In the genomic region with DNA sequence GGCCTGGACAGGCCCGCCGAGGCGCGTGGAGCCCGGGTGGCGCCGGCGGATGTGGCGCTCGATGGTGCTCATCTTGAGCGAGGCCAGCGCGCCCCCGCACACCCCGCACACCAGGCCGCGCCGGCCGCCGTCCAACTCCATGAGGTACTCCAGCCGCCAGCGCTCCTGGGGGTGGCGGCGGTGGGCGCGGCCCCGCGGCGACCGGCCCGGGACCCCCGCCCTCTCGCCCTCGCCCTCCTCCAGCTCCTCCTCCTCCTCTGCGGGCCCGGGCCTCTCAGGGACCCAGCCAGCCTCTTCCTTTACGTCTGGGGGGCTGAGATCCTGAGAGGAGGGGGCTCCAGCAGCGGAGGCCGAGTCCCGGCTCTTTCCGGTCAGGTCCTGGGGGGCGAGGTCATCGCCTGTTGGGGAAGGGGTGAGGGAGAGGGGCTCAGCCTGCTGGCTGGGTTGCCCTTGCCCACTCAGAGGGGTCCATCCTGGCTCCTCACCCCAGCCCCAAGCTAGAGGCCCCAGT, we compare ENCODE assay signal across 14 cellular contexts. TPM values are rescaled to one million over a fixed set of nuclear protein-coding genes. Genes with fewer than 3 reads are reported as not detected.
A peak's percentile ranks its signal among the peaks of the same experiment; 100 is the strongest.
DNase-seq lines count a peak whose midpoint lies in the region; ATAC-seq and TF ChIP-seq lines count a peak whose summit lies in the region.
"Had no signal": no experiment of that assay in that cellular context is flagged by ENCODE, and none has a peak within 500 bp of the region (broad histone marks: within the 10 kb centered on the region; RNA-seq: fewer than 3 reads in every experiment).

No MANE protein-coding gene starts in this region.

- CTCF ChIA-PET in MCF 10A (lab: Yijun Ruan, JAX) = no interaction called here

- no TSS peak for BruUV-seq in MCF 10A (replicated peaks; lab: Mats Ljungman, UMichigan)

- no peak overlapping the region for H3K4me3 Mint-ChIP-seq in MCF 10A (ENCODE audit: unreplicated experiment)
- peak overlapping the region; percentile 45 for H3K4me3 Mint-ChIP-seq in nephron progenitor cell
- H3K4me3 Mint-ChIP-seq: activated B cell treated with CpG ODN at 0.5 μM for 24 hours; activated CD8-positive, alpha-beta memory T cell treated with anti-CD3 and anti-CD28 coated beads, Interleukin-2, amount 10 ng/mL, durations not matched to agents 7 days and 5 days; stimulated activated naive B cell treated with anti-CD40 and anti-IgM and Interleukin-4, amounts not matched to agents 10 μg/mL and 1 μg/mL and 100 μg/mL, for 72 hours had no signal

- H3K36me3 Mint-ChIP-seq in MCF 10A (ENCODE audit: insufficient read depth, unreplicated experiment) (peaks cover 27% of the 10 kb centered on the region), nephron progenitor cell (ENCODE audit: low read depth) (peaks cover 1% of the 10 kb centered on the region)
- H3K36me3 Mint-ChIP-seq: activated CD8-positive, alpha-beta memory T cell treated with anti-CD3 and anti-CD28 coated beads, Interleukin-2, amount 10 ng/mL, durations not matched to agents 7 days and 5 days had no signal

- no peaks in the 10 kb centered on the region for H3K27me3 ChIP-seq in breast epithelium
- no peaks in the 10 kb centered on the region for H3K27me3 ChIP-seq in right atrium auricular region
- no peaks in the 10 kb centered on the region for H3K27me3 ChIP-seq in uterus

- H3K36me3 ChIP-seq in breast epithelium (no peaks in the 10 kb centered on the region), right atrium auricular region (no peaks in the 10 kb centered on the region), uterus (no peaks in the 10 kb centered on the region)

- TF ChIP-seq POLR2A in breast epithelium (IDR thresholded peaks at IDR 0.05) (no peak), uterus (IDR thresholded peaks at IDR 0.05) (no peak)

- H3K4me1 ChIP-seq in breast epithelium = peaks cover 0 to 16% of the 10 kb centered on the region in 2 donors
- H3K4me1 ChIP-seq in right atrium auricular region = peaks cover 0 to 53% of the 10 kb centered on the region in 2 donors
- peaks cover 0 to 18% of the 10 kb centered on the region in 2 donors for H3K4me1 ChIP-seq in uterus

- no peak for TF ChIP-seq CTCF in breast epithelium (IDR thresholded peaks at IDR 0.05)
- no peak for TF ChIP-seq CTCF in MCF 10A (IDR thresholded peaks at IDR 0.05; ENCODE audit: unreplicated experiment)
- TF ChIP-seq CTCF in right atrium auricular region (IDR thresholded peaks at IDR 0.05) = no peak
- no peak for TF ChIP-seq CTCF in nephron progenitor cell (IDR thresholded peaks at IDR 0.05)
- TF ChIP-seq CTCF in uterus (IDR thresholded peaks at IDR 0.05) = no peak

- no peaks in the 10 kb centered on the region for H3K9me3 ChIP-seq in breast epithelium
- H3K9me3 ChIP-seq in right atrium auricular region = no peaks in the 10 kb centered on the region
- H3K9me3 ChIP-seq in uterus = no peaks in the 10 kb centered on the region
- H3K9me3 ChIP-seq: A549 had no signal

- no peak overlapping the region for H3K27ac Mint-ChIP-seq in MCF 10A (ENCODE audit: low read depth, unreplicated experiment)
- H3K27ac Mint-ChIP-seq in nephron progenitor cell = no peak overlapping the region
- H3K27ac Mint-ChIP-seq: activated B cell treated with CpG ODN at 0.5 μM for 24 hours; activated CD8-positive, alpha-beta memory T cell treated with anti-CD3 and anti-CD28 coated beads, Interleukin-2, amount 10 ng/mL, durations not matched to agents 7 days and 5 days; stimulated activated naive B cell treated with anti-CD40 and anti-IgM and Interleukin-4, amounts not matched to agents 10 μg/mL and 1 μg/mL and 100 μg/mL, for 72 hours had no signal

- H3K27me3 Mint-ChIP-seq in MCF 10A (ENCODE audit: insufficient read depth, unreplicated experiment) = no peaks in the 10 kb centered on the region
- H3K27me3 Mint-ChIP-seq in nephron progenitor cell (ENCODE audit: low read depth, poor library complexity) = no peaks in the 10 kb centered on the region
- H3K27me3 Mint-ChIP-seq: activated B cell treated with CpG ODN at 0.5 μM for 24 hours; activated CD8-positive, alpha-beta memory T cell treated with anti-CD3 and anti-CD28 coated beads, Interleukin-2, amount 10 ng/mL, durations not matched to agents 7 days and 5 days; stimulated activated naive B cell treated with anti-CD40 and anti-IgM and Interleukin-4, amounts not matched to agents 10 μg/mL and 1 μg/mL and 100 μg/mL, for 72 hours had no signal

- ATAC-seq in HG02763 (IDR thresholded peaks at IDR 0.05; ENCODE audit: unreplicated experiment) = no peak
- ATAC-seq in GM18909 (IDR thresholded peaks at IDR 0.05; ENCODE audit: poor library complexity, unreplicated experiment) = no peak
- ATAC-seq: A549; activated CD8-positive, alpha-beta memory T cell treated with anti-CD3 and anti-CD28 coated beads, Interleukin-2, amount 10 ng/mL, durations not matched to agents 7 days and 5 days; stimulated activated naive B cell treated with anti-CD40 and anti-IgM and Interleukin-4, amounts not matched to agents 10 μg/mL and 1 μg/mL and 100 μg/mL, for 72 hours had no signal

- intact Hi-C loops in breast epithelium (cut with DNase I; ENCODE audit: low total_unique reads) = loop anchor here (5.0 kb wide), 1 partner anchor 193 kb away; no protein-coding TSS in a partner anchor
- intact Hi-C loops in MCF 10A (cut with micrococcal nuclease) = no loop called here
- intact Hi-C loops in uterus (cut with DNase I; ENCODE audit: low total_unique reads) = loop anchor here (10.0 kb wide), 2 partner anchors 181 to 381 kb away; no protein-coding TSS in a partner anchor

- H3K4me3 ChIP-seq in breast epithelium (peak overlapping the region in 2 of 3 donors; percentile 48 to 68), right atrium auricular region (peak overlapping the region in 1 of 2 donors; percentile 60), uterus (peak overlapping the region; percentile 40 to 50)
- H3K4me3 ChIP-seq: A549 had no signal

- H3K27ac ChIP-seq in breast epithelium = peak overlapping the region; percentile 69 to 88
- peak overlapping the region; percentile 66 to 73 for H3K27ac ChIP-seq in right atrium auricular region
- peak overlapping the region; percentile 81 to 96 for H3K27ac ChIP-seq in uterus

- POLR2A ChIA-PET in MCF 10A (lab: Yijun Ruan, JAX) = no interaction called here

- DNase-seq in breast epithelium (ENCODE audit: low spot score in 2 of 2) (no peak), MCF 10A (ENCODE audit: unreplicated experiment) (no peak), right atrium auricular region (ENCODE audit: low spot score) (no peak), nephron progenitor cell (peak; percentile 64), uterus (no peak)
- no peak for DNase-seq in stimulated activated naive CD4-positive, alpha-beta T cell treated with Interleukin-2 at 50 U/mL for 16 hours (lab: John Stamatoyannopoulos, UW)
- DNase-seq: activated B cell treated with CpG ODN at 0.5 μM for 24 hours; activated CD8-positive, alpha-beta memory T cell treated with anti-CD3 and anti-CD28 coated beads, Interleukin-2, amount 10 ng/mL, durations not matched to agents 7 days and 5 days; activated naive CD4-positive, alpha-beta T cell treated with Interleukin-2 at 50 U/mL for 16 hours; stimulated activated CD4-positive, alpha-beta T cell treated with anti-CD3 and anti-CD28 coated beads, Interleukin-4, amount 100 ng/mL, for 4 hours; stimulated activated naive B cell treated with anti-CD40 and anti-IgM and Interleukin-4, amounts not matched to agents 10 μg/mL and 1 μg/mL and 100 μg/mL, for 72 hours had no signal

- H3K4me1 Mint-ChIP-seq in MCF 10A (ENCODE audit: insufficient read depth, unreplicated experiment) = peaks cover 12% of the 10 kb centered on the region
- peaks cover 51% of the 10 kb centered on the region for H3K4me1 Mint-ChIP-seq in nephron progenitor cell

- H3K9me3 Mint-ChIP-seq in MCF 10A (ENCODE audit: unreplicated experiment) (no peaks in the 10 kb centered on the region), nephron progenitor cell (no peaks in the 10 kb centered on the region)
- H3K9me3 Mint-ChIP-seq: activated B cell treated with CpG ODN at 0.5 μM for 24 hours; stimulated activated naive B cell treated with anti-CD40 and anti-IgM and Interleukin-4, amounts not matched to agents 10 μg/mL and 1 μg/mL and 100 μg/mL, for 72 hours had no signal

RNA-seq across cellular contexts. Expression of a gene that starts 4.3 kb away (rescaled TPM):
- total RNA-seq in breast epithelium = 10 to 100 TPM in 1 of 3 donors, 1 to 10 TPM in 2; 8.8 to 12.5 (median 9.7) TPM
- 2.6 and 5.2 TPM in 2 replicates for total RNA-seq in MCF 10A (2022)
- total RNA-seq in right atrium auricular region = 10 to 100 TPM; 12.2 to 18.5 TPM
- 10 to 100 TPM; 19.7 to 61.5 (median 48.4) TPM for total RNA-seq in uterus

RNA-seq across cellular contexts. Expression of a gene that starts 49.0 kb away (rescaled TPM):
- total RNA-seq in breast epithelium = 10 to 100 TPM in 2 of 3 donors, 1 to 10 TPM in 1; 4.8 to 13.8 (median 12.1) TPM
- total RNA-seq in MCF 10A (2022) = 17.1 and 21.4 TPM in 2 replicates
- total RNA-seq in right atrium auricular region = 10 to 100 TPM in 1 of 2 donors, 1 to 10 TPM in 1; 7.0 to 12.1 TPM
- 10 to 100 TPM in 2 of 4 donors, 1 to 10 TPM in 2; 1.3 to 28.7 (median 10.6) TPM for total RNA-seq in uterus
